9 cellular contexts compared by ENCODE assay signal in genomic region chr4:15238720-15239119, GRCh38.
A peak's percentile ranks its signal among the peaks of the same experiment; 100 is the strongest.
DNase-seq lines count a peak whose midpoint lies in the region; ATAC-seq and TF ChIP-seq lines count a peak whose summit lies in the region.
"Had no signal": no experiment of that assay in that cellular context is flagged by ENCODE, and none has a peak within 500 bp of the region (broad histone marks: within the 10 kb centered on the region; RNA-seq: fewer than 3 reads in every experiment).

No MANE protein-coding gene starts in this region.

- no peaks in the 10 kb centered on the region for H3K4me1 ChIP-seq in body of pancreas

- H3K27me3 Mint-ChIP-seq in stimulated activated naive B cell treated with anti-CD40 and anti-IgM and Interleukin-4, amounts not matched to agents 10 μg/mL and 1 μg/mL and 100 μg/mL, for 72 hours, result no peaks in the 10 kb centered on the region

- H3K9me3 Mint-ChIP-seq in stimulated activated naive B cell treated with anti-CD40 and anti-IgM and Interleukin-4, amounts not matched to agents 10 μg/mL and 1 μg/mL and 100 μg/mL, for 72 hours, result no peaks in the 10 kb centered on the region
- H3K9me3 Mint-ChIP-seq: T-helper 1 cell treated with Interleukin-12 subunit alpha and Interleukin-12 subunit beta and Interleukin-4 antibody, amounts not matched to agents 30 μg/mL and 1 μg/mL, for 36 hours had no signal

- H3K4me1 Mint-ChIP-seq in stimulated activated naive B cell treated with anti-CD40 and anti-IgM and Interleukin-4, amounts not matched to agents 10 μg/mL and 1 μg/mL and 100 μg/mL, for 72 hours, result peaks cover 7 to 22% of the 10 kb centered on the region in 2 donors

- no peaks in the 10 kb centered on the region for H3K36me3 Mint-ChIP-seq in stimulated activated naive B cell treated with anti-CD40 and anti-IgM and Interleukin-4, amounts not matched to agents 10 μg/mL and 1 μg/mL and 100 μg/mL, for 72 hours

- H3K36me3 ChIP-seq in body of pancreas (replicated peaks in 1 of 2; ENCODE audit: insufficient read depth in 1 of 2, low read depth in 2 of 2), result no peaks in the 10 kb centered on the region

- H3K27ac Mint-ChIP-seq in stimulated activated naive B cell treated with anti-CD40 and anti-IgM and Interleukin-4, amounts not matched to agents 10 μg/mL and 1 μg/mL and 100 μg/mL, for 72 hours, result no peak overlapping the region
- H3K27ac Mint-ChIP-seq: T-helper 1 cell treated with Interleukin-12 subunit alpha and Interleukin-12 subunit beta and Interleukin-4 antibody, amounts not matched to agents 30 μg/mL and 1 μg/mL, for 36 hours had no signal

- DNase-seq in ELR (ENCODE audit: low read depth) (peak; percentile 60), NCI-H460 (ENCODE audit: extremely low read depth, low read depth) (peak; percentile 28), body of pancreas (peak in 1 of 4 donors; percentile 8), islet precursor cell (peak; percentile 67), NCI-H2227 (lab: John Stamatoyannopoulos, UW; ENCODE audit: unreplicated experiment) (no peak), NCI-H2196 treated with DMSO at 0.1 percent for 48 hours (lab: John Stamatoyannopoulos, UW; ENCODE audit: unreplicated experiment) (no peak)
- no peak for DNase-seq in stimulated activated naive B cell treated with anti-CD40 and anti-IgM and Interleukin-4, amounts not matched to agents 10 μg/mL and 1 μg/mL and 100 μg/mL, for 72 hours

- TF ChIP-seq CTCF in body of pancreas (IDR thresholded peaks at IDR 0.05), result peak in 6 of 7 experiments; percentile 18 to 54 (median 44)

- no peaks in the 10 kb centered on the region for H3K9me3 ChIP-seq in body of pancreas

- 15 to 21% methylated on average over 3 of the region's 3 CpGs for WGBS in body of pancreas, 2 donors

- TF ChIP-seq POLR2A in body of pancreas (IDR thresholded peaks at IDR 0.05), result no peak

- ATAC-seq in GM21526 (IDR thresholded peaks at IDR 0.05; ENCODE audit: low FRiP score, unreplicated experiment), result peak; percentile 61
- ATAC-seq in body of pancreas, result no peak
- peak; percentile 45 to 61 for ATAC-seq in stimulated activated naive B cell treated with anti-CD40 and anti-IgM and Interleukin-4, amounts not matched to agents 10 μg/mL and 1 μg/mL and 100 μg/mL, for 72 hours (replicated peaks)

- H3K27ac ChIP-seq in body of pancreas, result no peak overlapping the region

- intact Hi-C loops in body of pancreas (cut with DNase I), result no loop called here

- H3K4me3 ChIP-seq in body of pancreas, result no peak overlapping the region

- no peaks in the 10 kb centered on the region for H3K27me3 ChIP-seq in body of pancreas

- H3K4me3 Mint-ChIP-seq in stimulated activated naive B cell treated with anti-CD40 and anti-IgM and Interleukin-4, amounts not matched to agents 10 μg/mL and 1 μg/mL and 100 μg/mL, for 72 hours, result no peak overlapping the region
- H3K4me3 Mint-ChIP-seq: T-helper 1 cell treated with Interleukin-12 subunit alpha and Interleukin-12 subunit beta and Interleukin-4 antibody, amounts not matched to agents 30 μg/mL and 1 μg/mL, for 36 hours had no signal

Comparison
In these comparisons a context has a peak if more than half of its experiments do, and no peak if none do; other contexts are left out.
1. DNase-seq: peak in ELR (single experiment), NCI-H460 (single experiment) and islet precursor cell (single experiment); none in stimulated activated naive B cell treated with anti-CD40 and anti-IgM and Interleukin-4, amounts not matched to agents 10 μg/mL and 1 μg/mL and 100 μg/mL, for 72 hours (single experiment), NCI-H2227 (single experiment) and NCI-H2196 treated with DMSO at 0.1 percent for 48 hours (single experiment).